ENCODE assay signal across 14 cellular contexts in the genomic region with DNA sequence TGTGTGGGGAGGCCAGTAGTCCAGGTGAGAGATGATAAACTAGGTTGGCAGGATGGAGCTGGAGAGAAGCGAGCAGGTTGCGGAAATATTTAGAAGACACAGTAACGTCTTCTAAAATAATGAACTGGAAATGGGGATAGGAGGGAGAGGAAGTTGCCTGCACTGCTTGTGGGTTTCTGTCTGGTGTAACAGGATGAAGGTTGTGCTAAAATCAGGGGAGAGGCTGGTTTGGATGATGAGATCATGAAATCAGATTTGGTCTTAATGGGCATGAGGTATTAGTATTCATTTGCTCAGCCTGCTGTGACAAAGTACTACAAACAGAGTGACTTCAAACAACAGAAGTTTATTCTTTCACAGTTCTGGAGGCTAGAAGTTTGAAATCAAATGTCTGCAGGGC. TPM values are rescaled to one million over a fixed set of nuclear protein-coding genes. Genes with fewer than 3 reads are reported as not detected.
"Had no signal": no experiment of that assay in that cellular context is flagged by ENCODE, and none has a peak within 500 bp of the region (broad histone marks: within the 10 kb centered on the region; RNA-seq: fewer than 3 reads in every experiment).

No MANE protein-coding gene starts in this region.

- H3K27ac ChIP-seq: ascending aorta, breast epithelium, right lobe of liver, upper lobe of left lung had no signal

- H3K9me3 Mint-ChIP-seq: activated T-helper 17 cell treated with anti-CD3 and anti-CD28 coated beads, Interleukin-2, amount 50 U/mL, for 72 hours had no signal

- H3K4me3 ChIP-seq: ascending aorta, breast epithelium, right lobe of liver, smooth muscle cell, upper lobe of left lung had no signal

- ATAC-seq: activated T-helper 17 cell treated with anti-CD3 and anti-CD28 coated beads, Interleukin-2, amount 50 U/mL, for 72 hours; right lobe of liver; stimulated activated naive CD8-positive, alpha-beta T cell treated with anti-CD3 and anti-CD28 coated beads, Interleukin-15, amount 100 ng/mL, for 72 hours had no signal

- DNase-seq: activated CD4-positive, CD25-positive, alpha-beta regulatory T cell treated with anti-CD3 and anti-CD28 coated beads, Interleukin-2, amount 50 U/mL, for 72 hours; activated naive CD4-positive, alpha-beta T cell treated with Interleukin-2 at 50 U/mL for 16 hours; cerebellar nuclear complex; effector CD8-positive, alpha-beta T cell; foreskin fibroblast; kidney glomerular epithelial cell; mesendoderm; right lobe of liver; stimulated activated naive CD8-positive, alpha-beta T cell treated with anti-CD3 and anti-CD28 coated beads, Interleukin-15, amount 100 ng/mL, for 72 hours; upper lobe of left lung had no signal

- H3K4me1 ChIP-seq: breast epithelium, right lobe of liver, upper lobe of left lung had no signal

- H3K4me2 ChIP-seq: smooth muscle cell had no signal

- H3K4me1 Mint-ChIP-seq: activated T-helper 17 cell treated with anti-CD3 and anti-CD28 coated beads, Interleukin-2, amount 50 U/mL, for 72 hours had no signal

- H3K27me3 ChIP-seq: ascending aorta, breast epithelium, right lobe of liver, upper lobe of left lung had no signal

- H3K36me3 ChIP-seq: ascending aorta, breast epithelium, right lobe of liver, upper lobe of left lung had no signal

- H3K27ac Mint-ChIP-seq: activated T-helper 17 cell treated with anti-CD3 and anti-CD28 coated beads, Interleukin-2, amount 50 U/mL, for 72 hours had no signal

- H3K9me3 ChIP-seq: ascending aorta, breast epithelium, right lobe of liver, upper lobe of left lung had no signal

- H3K4me3 Mint-ChIP-seq: activated T-helper 17 cell treated with anti-CD3 and anti-CD28 coated beads, Interleukin-2, amount 50 U/mL, for 72 hours; stimulated activated naive CD8-positive, alpha-beta T cell treated with anti-CD3 and anti-CD28 coated beads, Interleukin-15, amount 100 ng/mL, for 72 hours had no signal

RNA-seq across cellular contexts. Expression of gene TNFAIP8L3, which starts 32.1 kb away (rescaled TPM):
- total RNA-seq: activated T-helper 17 cell treated with anti-CD3 and anti-CD28 coated beads, Interleukin-2, amount 50 U/mL, for 72 hours; smooth muscle cell had no signal
- polyA plus RNA-seq: smooth muscle cell had no signal
